ENCODE assay signal across 8 cellular contexts in genomic region chr3:196317702-196318467, GRCh38. TPM values are rescaled to one million over a fixed set of nuclear protein-coding genes. Genes with fewer than 3 reads are reported as not detected.
DNase-seq lines count a peak whose midpoint lies in the region; ATAC-seq and TF ChIP-seq lines count a peak whose summit lies in the region.

Gene DYNLT2B (minus strand): TSS chr3:196318240. CDS start chr3:196318152, 88 bp downstream.

- peak; percentile 67 for ATAC-seq in thoracic aorta (ENCODE audit: insufficient number of reproducible peaks, low FRiP score, low read depth)

- H2AFZ ChIP-seq in osteoblast (ENCODE audit: low read length), result peak within 1 kb of the TSS; percentile 100

- H3K27me3 ChIP-seq in osteoblast (ENCODE audit: insufficient read depth, low read length) (no peaks in the 10 kb centered on the region), thoracic aorta (replicated peaks; ENCODE audit: insufficient read depth) (no peaks in the 10 kb centered on the region)

- POLR2A ChIA-PET in HEK293T (lab: Yijun Ruan, JAX), result interaction anchor here (0.8 to 1.4 kb wide), 7 partner anchors 9 to 114 kb away, joined by 3 to 7 read pairs (median 4); partner anchors contain the start of genes PCYT1A and UBXN7

- peak within 1 kb of the TSS; percentile 85 for H3K4me2 ChIP-seq in osteoblast (ENCODE audit: insufficient read depth, low read length)

- peaks cover 3% of the 10 kb centered on the region for H3K79me2 ChIP-seq in osteoblast (ENCODE audit: insufficient read depth, low read length)

- H3K4me3 ChIP-seq in SK-N-MC, result peak within 1 kb of the TSS; percentile 100
- peak within 1 kb of the TSS; percentile 98 for H3K4me3 ChIP-seq in osteoblast (ENCODE audit: insufficient read depth, low read length)
- peak within 1 kb of the TSS; percentile 91 for H3K4me3 ChIP-seq in thoracic aorta

- CTCF ChIA-PET in HEK293T (lab: Yijun Ruan, JAX), result no interaction called here

- H3K9ac ChIP-seq in SK-N-MC (ENCODE audit: insufficient read length), result peak within 1 kb of the TSS; percentile 95

- no peaks in the 10 kb centered on the region for H4K20me1 ChIP-seq in osteoblast (ENCODE audit: insufficient read depth, low read length)

- H3K9me3 ChIP-seq in SK-N-MC (ENCODE audit: low read depth, low read length) (no peaks in the 10 kb centered on the region), osteoblast (ENCODE audit: low read depth, low read length) (no peaks in the 10 kb centered on the region), thoracic aorta (no peaks in the 10 kb centered on the region)

- TF ChIP-seq CTCF in osteoblast (IDR thresholded peaks at IDR 0.05; ENCODE audit: extremely low read depth, low read depth, low read length), result no peak
- TF ChIP-seq CTCF in thoracic aorta (IDR thresholded peaks at IDR 0.05), result no peak

- H3K36me3 ChIP-seq in SK-N-MC (ENCODE audit: insufficient read depth, low read length) (peaks cover 5% of the 10 kb centered on the region; the same call in 1 of the 2 replicates), osteoblast (ENCODE audit: insufficient read depth, low read length) (no peaks in the 10 kb centered on the region), thoracic aorta (no peaks in the 10 kb centered on the region)

- H3K27ac ChIP-seq in SK-N-MC, result peak within 1 kb of the TSS; percentile 77; the same call in 1 of the 2 replicates
- peak within 1 kb of the TSS; percentile 85 for H3K27ac ChIP-seq in osteoblast (ENCODE audit: low read depth, low read length)
- H3K27ac ChIP-seq in thoracic aorta, result peak within 1 kb of the TSS; percentile 79 to 85

- peaks cover 5% of the 10 kb centered on the region for H3K4me1 ChIP-seq in osteoblast (ENCODE audit: insufficient read depth, low read length)
- no peaks in the 10 kb centered on the region for H3K4me1 ChIP-seq in thoracic aorta (ENCODE audit: control insufficient read depth in 1 of 2, low read depth in 2 of 2)

- peak; percentile 79 for DNase-seq in GM04504 (ENCODE audit: low read depth)
- DNase-seq in HEK293T (ENCODE audit: extremely low spot score), result peak; percentile 93
- DNase-seq in NAMALWA (ENCODE audit: low spot score), result peak; percentile 95
- peak; percentile 6 for DNase-seq in SK-N-MC (ENCODE audit: low read depth, low spot score)
- DNase-seq in activated naive CD4-positive, alpha-beta T cell treated with anti-CD3 and anti-CD28 coated beads, Interleukin-2, amount 50 U/mL, for 16 hours, result peak; percentile 89
- DNase-seq in glomerular endothelial cell (ENCODE audit: extremely low read depth, low read depth, low spot score), result no peak
- peak; percentile 100 for DNase-seq in osteoblast (ENCODE audit: insufficient read length, low spot score, missing footprints)
- peak; percentile 19 for DNase-seq in thoracic aorta (ENCODE audit: low spot score)

TF ChIP-seq in HEK293T, 16 proteins besides CTCF, POLR2A, EP300 and RAD21:
- peak; percentile 73 for TF ChIP-seq L3MBTL2 (conservative IDR thresholded peaks at IDR 0.05)
- no peak for TF ChIP-seq CTBP1 (IDR thresholded peaks at IDR 0.05; ENCODE audit: borderline replicate concordance)
TF ChIP-seq in HEK293T: peak in this region for 1.

RNA-seq across cellular contexts. Expression of gene DYNLT2B, which starts in this region (rescaled TPM):
- total RNA-seq in glomerular endothelial cell, result 12.6 and 16.5 TPM in 2 replicates
- total RNA-seq in osteoblast, result 10.5 and 10.9 TPM in 2 replicates
- 1 to 10 TPM in 1 of 2 donors, not detected in 1; 4.0 TPM for total RNA-seq in thoracic aorta
